Comparison of ENCODE assay signal across 9 cellular contexts in genomic region chr3:69784854-69785523, GRCh38. TPM values are rescaled to one million over a fixed set of nuclear protein-coding genes. Genes with fewer than 3 reads are reported as not detected.
DNase-seq lines count a peak whose midpoint lies in the region; ATAC-seq, FAIRE-seq and TF ChIP-seq lines count a peak whose summit lies in the region.
"Had no signal": no experiment of that assay in that cellular context is flagged by ENCODE, and none has a peak within 500 bp of the region (broad histone marks: within the 10 kb centered on the region; RNA-seq: fewer than 3 reads in every experiment).

No MANE protein-coding gene starts in this region.

- 0 out of 2 replicates have a peak overlapping the region, but pooled peaks have one; percentile 38 for H4K8ac ChIP-seq in H1 (ENCODE audit: extremely low read depth, insufficient read depth, low read length)

- ATAC-seq in HG02973 (IDR thresholded peaks at IDR 0.05; ENCODE audit: unreplicated experiment) = no peak

- H2BK12ac ChIP-seq in H1 (ENCODE audit: low read depth, low read length) = no peak overlapping the region

- H3K4me3 ChIP-seq in AG04450 (ENCODE audit: low read depth, low read length) (no peak overlapping the region), H1 (ENCODE audit: extremely low read depth in 1 of 4, insufficient read depth in 2 of 4, low read depth in 3 of 4, low read length in 4 of 4) (no peak overlapping the region), mesodermal cell (ENCODE audit: extremely low read depth, insufficient read depth, low read length, poor library complexity, severe bottlenecking) (no peak overlapping the region)

- no peak overlapping the region for H2AK5ac ChIP-seq in H1 (ENCODE audit: low read depth, low read length)

- FAIRE-seq in H1 (lab: Jason Lieb, UNC) = no peak

- no peaks in the 10 kb centered on the region for H3K36me3 ChIP-seq in H1 (ENCODE audit: control insufficient read depth in 2 of 4, insufficient read depth in 4 of 4, low read length in 3 of 4)
- H3K36me3 ChIP-seq in mesodermal cell (ENCODE audit: control insufficient read depth, insufficient read depth, low read length) = no peaks in the 10 kb centered on the region

- no peak for TF ChIP-seq CTCF in AG04450 (IDR thresholded peaks at IDR 0.05; ENCODE audit: low read depth, low read length)
- TF ChIP-seq CTCF in H1 (IDR thresholded peaks at IDR 0.05; ENCODE audit: control extremely low read depth in 1 of 3, insufficient read depth in 1 of 3, low read depth in 1 of 3, low read length in 3 of 3) = no peak

- H2BK120ac ChIP-seq in H1 (replicated peaks; ENCODE audit: low read depth, low read length) = no peak overlapping the region

- no peak overlapping the region for H2BK15ac ChIP-seq in H1 (ENCODE audit: low read length)

- H3K4me2 ChIP-seq in H1 (ENCODE audit: insufficient read depth in 1 of 2, low read depth in 2 of 2, low read length in 2 of 2) = no peak overlapping the region

- no peak overlapping the region for H2BK5ac ChIP-seq in H1 (ENCODE audit: low read depth, low read length)

- H3K79me1 ChIP-seq in H1 (ENCODE audit: low read depth, low read length) = no peaks in the 10 kb centered on the region

- H3K27me3 ChIP-seq in AG04450 (ENCODE audit: control insufficient read depth, insufficient read depth, low read length) (no peaks in the 10 kb centered on the region), H1 (replicated peaks in 1 of 4; ENCODE audit: control insufficient read depth in 3 of 4, extremely low read depth in 1 of 4, insufficient read depth in 3 of 4, low read length in 3 of 4) (no peaks in the 10 kb centered on the region)

- TF ChIP-seq EP300 in H1 (IDR thresholded peaks at IDR 0.05; ENCODE audit: borderline replicate concordance in 1 of 2, low read depth in 2 of 2, low read length in 2 of 2) = no peak

- H3K56ac ChIP-seq in H1 (replicated peaks; ENCODE audit: insufficient read length, low read depth, low read length) = no peak overlapping the region

- no peak for TF ChIP-seq POLR2A in H1 (IDR thresholded peaks at IDR 0.05; ENCODE audit: control extremely low read depth in 1 of 2, low read depth in 2 of 2, low read length in 2 of 2)

- H3K14ac ChIP-seq in H1 (ENCODE audit: insufficient read length) = no peak overlapping the region

- no peak overlapping the region for H3K9ac ChIP-seq in H1 (replicated peaks in 1 of 4; ENCODE audit: extremely low read depth in 1 of 4, low read depth in 3 of 4, low read length in 3 of 4)

- CTCF ChIA-PET in AG04450 (lab: Charles Lee) = interaction anchor here (0.6 to 0.7 kb wide), 3 partner anchors 22 to 1703 kb away, joined by 3 to 7 read pairs (median 4); no protein-coding TSS in a partner anchor
- CTCF ChIA-PET in H1 (lab: Charles Lee; ENCODE audit: partially characterized antibody) = interaction anchor here (0.6 to 1.0 kb wide), 3 partner anchors 14 to 1771 kb away, joined by 3 to 5 read pairs (median 3); no protein-coding TSS in a partner anchor

- 77% methylated on average over 7 of the region's 7 CpGs; no CpG with 5 or more reads in 1 of the 2 experiments for WGBS in H1 (ENCODE audit: extremely low coverage in 1 of 2, insufficient coverage in 1 of 2, insufficient read length in 1 of 2, insufficient replicate concordance in 2 of 2, low coverage in 1 of 2, low lambda C conversion rate in 2 of 2, missing lambda C conversion rate in 1 of 2), 2 experiments
- 78 to 82% methylated on average over 5 to 6 of the region's 7 CpGs for WGBS in mesodermal cell (ENCODE audit: insufficient coverage in 2 of 2), 2 experiments

- H3K27ac ChIP-seq in AG04450 (ENCODE audit: low read depth, low read length) = peak overlapping the region; percentile 40
- no peak overlapping the region for H3K27ac ChIP-seq in H1 (ENCODE audit: low read depth, low read length)
- H3K27ac ChIP-seq in mesodermal cell (ENCODE audit: low read depth, low read length, severe bottlenecking) = peak overlapping the region; percentile 44

- no peak for TF ChIP-seq RAD21 in H1 (IDR thresholded peaks at IDR 0.05 in 1 of 2, conservative IDR thresholded peaks at IDR 0.05 in 1 of 2; ENCODE audit: low read depth in 2 of 2, low read length in 2 of 2)

- H3K23me2 ChIP-seq in H1 (ENCODE audit: low read depth, low read length) = no peaks in the 10 kb centered on the region

- H3K18ac ChIP-seq in H1 (ENCODE audit: extremely low read depth, low read length) = no peak overlapping the region

- no peak overlapping the region for H3K23ac ChIP-seq in H1 (ENCODE audit: insufficient read length)

- H3K9me3 ChIP-seq in AG04450 (ENCODE audit: control insufficient read depth, insufficient read depth, low read length) (no peaks in the 10 kb centered on the region), H1 (ENCODE audit: insufficient read depth in 2 of 2, low read depth in 1 of 2, low read length in 1 of 2) (no peaks in the 10 kb centered on the region), mesodermal cell (ENCODE audit: control insufficient read depth, low read length) (peaks cover 8% of the 10 kb centered on the region)

- H2AFZ ChIP-seq in H1 (ENCODE audit: low read length) = peak overlapping the region; percentile 45; the same call in 1 of the 2 replicates

- no peak overlapping the region for H4K5ac ChIP-seq in H1 (ENCODE audit: insufficient read length, low read depth, low read length)

- DNase-seq in AG04450 (ENCODE audit: low read depth, low spot score) (peak; percentile 42), NCI-H2171 (lab: John Stamatoyannopoulos, UW) (peak; percentile 43), H1 (ENCODE audit: low read depth in 1 of 2, low spot score in 2 of 2) (no peak), 8988T (no peak), NCI-H345 treated with DMSO at 0.1 percent for 48 hours (lab: John Stamatoyannopoulos, UW; ENCODE audit: unreplicated experiment) (no peak)
- no peak for DNase-seq in stimulated activated CD4-positive, alpha-beta T cell treated with anti-CD3 and anti-CD28 coated beads, Interleukin-12 subunit alpha, Interleukin-12 subunit beta, amount 100 ng/mL, for 4 hours
- DNase-seq: MV-4-11 had no signal

- H3K4me1 ChIP-seq in H1 (replicated peaks in 1 of 4; ENCODE audit: control insufficient read depth in 3 of 4, insufficient read depth in 4 of 4, low read length in 3 of 4) (no peaks in the 10 kb centered on the region), mesodermal cell (ENCODE audit: control insufficient read depth, insufficient read depth, low read length, poor library complexity, severe bottlenecking) (peaks cover 27% of the 10 kb centered on the region)

- H4K20me1 ChIP-seq in H1 (replicated peaks in 1 of 2; ENCODE audit: control insufficient read depth in 1 of 2, insufficient read depth in 2 of 2, low read length in 2 of 2) = no peaks in the 10 kb centered on the region

- no peak overlapping the region for H2BK20ac ChIP-seq in H1 (ENCODE audit: low read length)

- H3K79me2 ChIP-seq in H1 (ENCODE audit: control insufficient read depth in 1 of 2, insufficient read depth in 2 of 2, low read length in 2 of 2) = no peaks in the 10 kb centered on the region

- no peak overlapping the region for H3K4ac ChIP-seq in H1 (replicated peaks; ENCODE audit: insufficient read length, low read depth, low read length)

- H4K91ac ChIP-seq in H1 (replicated peaks; ENCODE audit: insufficient read length, low read length) = no peak overlapping the region

- POLR2A ChIA-PET in AG04450 (lab: Yijun Ruan, JAX) (interaction anchor here (0.6 to 1.4 kb wide), 3 partner anchors 39 to 264 kb away, joined by 4 to 6 read pairs (median 5); partner anchors contain the start of gene MITF), H1 (lab: Charles Lee; ENCODE audit: partially characterized antibody) (no interaction called here)

TF ChIP-seq in H1, 55 proteins besides CTCF, POLR2A, EP300 and RAD21 (continues in another document):
- no peak for TF ChIP-seq MAX (IDR thresholded peaks at IDR 0.05)
- TF ChIP-seq CBX8 (IDR thresholded peaks at IDR 0.05; ENCODE audit: borderline replicate concordance, low read depth, low read length) = no peak
- TF ChIP-seq SAP30 (IDR thresholded peaks at IDR 0.05; ENCODE audit: insufficient read depth, insufficient replicate concordance, low read length) = no peak

RNA-seq across cellular contexts. Expression of gene MITF, which starts 45.7 kb away (rescaled TPM):
- polyA plus RNA-seq in AG04450 (2011; rRNA removed) (32.2 and 32.5 TPM in 2 replicates), H1 (2011; rRNA removed) (0.46 and 0.53 TPM in 2 replicates)
- polyA minus RNA-seq in AG04450 (2011; rRNA and poly(A)+ RNA removed) = 80.7 and 99.7 TPM in 2 replicates
- total RNA-seq in H1 (2021; fragmentation: NEBNext Ultra II Directional; extraction: Animal tissue kit (Norgen Biotek cat#: 25700)) = 1.4 and 1.9 TPM in 2 replicates
- 0.57 TPM for polyA plus RNA-seq in H1 (2011; cell fraction: cytosol; rRNA removed)
- 1.3 TPM for polyA plus RNA-seq in H1 (2011; cell fraction: nucleus; rRNA removed)
- polyA plus RNA-seq in H1 (2012, experiment 1 of 2) = 0.38 to 0.80 TPM (median 0.65 TPM) in 4 replicates
- polyA plus RNA-seq in H1 (2012, experiment 2 of 2) = 0.05 TPM
- polyA plus RNA-seq in H1 (2013, experiment 1 of 2) = 0.71 TPM
- 0.81 TPM for polyA plus RNA-seq in H1 (2013, experiment 2 of 2)
- polyA minus RNA-seq in H1 (2011; rRNA and poly(A)+ RNA removed) = 1.6 and 2.5 TPM in 2 replicates
- polyA minus RNA-seq in H1 (2011; cell fraction: cytosol; rRNA and poly(A)+ RNA removed) = 1.3 TPM
- 4.3 TPM for polyA minus RNA-seq in H1 (2011; cell fraction: nucleus; rRNA and poly(A)+ RNA removed)
- polyA plus RNA-seq in mesodermal cell (2013, experiment 1 of 2) = 4.1 TPM
- 3.2 TPM for polyA plus RNA-seq in mesodermal cell (2013, experiment 2 of 2)

Comparison
In these comparisons a context has a peak if more than half of its experiments do, and no peak if none do; other contexts are left out.
1. DNase-seq: peak in AG04450 (single experiment) and NCI-H2171 (single experiment); none in H1 (0 of 2), 8988T (single experiment), NCI-H345 treated with DMSO at 0.1 percent for 48 hours (single experiment) and stimulated activated CD4-positive, alpha-beta T cell treated with anti-CD3 and anti-CD28 coated beads, Interleukin-12 subunit alpha, Interleukin-12 subunit beta, amount 100 ng/mL, for 4 hours (single experiment).
2. RNA of gene MITF, which starts 45.7 kb away (polyA plus RNA-seq): 32.2 to 32.5 TPM in AG04450; 0.05 to 1.3 TPM in H1; every median in the first group is over 10 times any median in the second.